1 cellular context compared by ENCODE assay signal in the genomic region with DNA sequence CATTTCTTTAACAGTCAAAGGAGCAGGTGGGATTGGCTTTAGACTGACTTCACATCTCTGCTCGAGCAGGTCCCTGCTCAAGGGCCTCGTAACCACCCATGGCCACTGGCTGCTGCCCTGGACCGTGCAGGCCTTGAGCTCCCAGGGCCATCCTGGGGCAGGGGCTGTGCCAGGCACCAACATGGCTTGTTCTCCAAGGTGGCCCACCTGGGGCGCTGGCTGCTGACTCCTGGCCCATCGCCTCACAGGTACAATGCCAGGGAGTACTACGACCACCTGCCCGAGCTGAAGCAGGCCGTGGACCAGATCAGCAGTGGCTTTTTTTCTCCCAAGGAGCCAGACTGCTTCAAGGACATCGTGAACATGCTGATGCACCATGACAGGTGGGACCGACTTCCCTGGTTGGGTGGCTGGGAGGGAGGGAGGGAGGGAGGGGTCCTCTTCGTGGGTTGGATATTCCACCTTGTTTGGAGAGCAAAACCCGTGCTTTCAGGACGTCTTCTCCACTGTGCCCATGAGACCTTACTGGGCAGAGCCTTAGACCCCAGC.
TF ChIP-seq lines count a peak whose summit lies in the region.

No MANE protein-coding gene starts in this region.

TF ChIP-seq in IMR-90, 13 proteins besides CTCF, POLR2A, EP300 and RAD21 (continued from another document):
- TF ChIP-seq, protein P1, sequence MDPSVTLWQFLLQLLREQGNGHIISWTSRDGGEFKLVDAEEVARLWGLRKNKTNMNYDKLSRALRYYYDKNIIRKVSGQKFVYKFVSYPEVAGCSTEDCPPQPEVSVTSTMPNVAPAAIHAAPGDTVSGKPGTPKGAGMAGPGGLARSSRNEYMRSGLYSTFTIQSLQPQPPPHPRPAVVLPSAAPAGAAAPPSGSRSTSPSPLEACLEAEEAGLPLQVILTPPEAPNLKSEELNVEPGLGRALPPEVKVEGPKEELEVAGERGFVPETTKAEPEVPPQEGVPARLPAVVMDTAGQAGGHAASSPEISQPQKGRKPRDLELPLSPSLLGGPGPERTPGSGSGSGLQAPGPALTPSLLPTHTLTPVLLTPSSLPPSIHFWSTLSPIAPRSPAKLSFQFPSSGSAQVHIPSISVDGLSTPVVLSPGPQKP (IDR thresholded peaks at IDR 0.05; ENCODE audit: borderline replicate concordance, low read depth, low read length): no peak
- TF ChIP-seq MAZ (IDR thresholded peaks at IDR 0.05; ENCODE audit: borderline replicate concordance, low read depth, low read length) (no peak), RCOR1 (IDR thresholded peaks at IDR 0.05; ENCODE audit: insufficient replicate concordance, low read length) (no peak), CEBPB (IDR thresholded peaks at IDR 0.05; ENCODE audit: low read depth, low read length) (no peak), RFX5 (IDR thresholded peaks at IDR 0.05; ENCODE audit: low read depth, low read length) (no peak), FOS (IDR thresholded peaks at IDR 0.05; ENCODE audit: low read depth, low read length) (no peak), CHD1 (IDR thresholded peaks at IDR 0.05; ENCODE audit: low read depth, low read length) (no peak), MXI1 (IDR thresholded peaks at IDR 0.05; ENCODE audit: borderline replicate concordance, low read depth, low read length) (no peak)
